In the genomic region with DNA sequence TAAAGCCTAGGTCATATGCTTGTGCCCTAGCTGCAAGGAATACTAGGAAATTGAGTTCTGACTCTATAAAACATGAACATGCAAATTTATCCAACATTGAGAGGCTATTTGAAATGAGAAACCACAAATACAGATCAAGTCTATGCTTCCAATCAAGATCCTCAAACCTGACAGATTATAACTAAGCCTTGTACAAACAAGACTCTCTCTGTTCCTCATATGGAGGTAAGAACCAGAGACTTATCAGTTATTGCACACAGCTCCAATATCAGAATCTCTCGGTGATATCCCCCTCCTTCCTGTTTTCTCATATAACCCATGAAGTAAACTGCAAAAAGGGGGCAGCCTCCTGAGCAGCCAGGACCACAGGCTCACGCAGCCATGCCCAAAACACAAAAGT, we compare ENCODE assay signal across 1 cellular context.
TF ChIP-seq lines count a peak whose summit lies in the region.

No MANE protein-coding gene starts in this region.

TF ChIP-seq in GM23338, 12 proteins besides CTCF, POLR2A, EP300 and RAD21 (continued from another document):
- TF ChIP-seq, protein P1, sequence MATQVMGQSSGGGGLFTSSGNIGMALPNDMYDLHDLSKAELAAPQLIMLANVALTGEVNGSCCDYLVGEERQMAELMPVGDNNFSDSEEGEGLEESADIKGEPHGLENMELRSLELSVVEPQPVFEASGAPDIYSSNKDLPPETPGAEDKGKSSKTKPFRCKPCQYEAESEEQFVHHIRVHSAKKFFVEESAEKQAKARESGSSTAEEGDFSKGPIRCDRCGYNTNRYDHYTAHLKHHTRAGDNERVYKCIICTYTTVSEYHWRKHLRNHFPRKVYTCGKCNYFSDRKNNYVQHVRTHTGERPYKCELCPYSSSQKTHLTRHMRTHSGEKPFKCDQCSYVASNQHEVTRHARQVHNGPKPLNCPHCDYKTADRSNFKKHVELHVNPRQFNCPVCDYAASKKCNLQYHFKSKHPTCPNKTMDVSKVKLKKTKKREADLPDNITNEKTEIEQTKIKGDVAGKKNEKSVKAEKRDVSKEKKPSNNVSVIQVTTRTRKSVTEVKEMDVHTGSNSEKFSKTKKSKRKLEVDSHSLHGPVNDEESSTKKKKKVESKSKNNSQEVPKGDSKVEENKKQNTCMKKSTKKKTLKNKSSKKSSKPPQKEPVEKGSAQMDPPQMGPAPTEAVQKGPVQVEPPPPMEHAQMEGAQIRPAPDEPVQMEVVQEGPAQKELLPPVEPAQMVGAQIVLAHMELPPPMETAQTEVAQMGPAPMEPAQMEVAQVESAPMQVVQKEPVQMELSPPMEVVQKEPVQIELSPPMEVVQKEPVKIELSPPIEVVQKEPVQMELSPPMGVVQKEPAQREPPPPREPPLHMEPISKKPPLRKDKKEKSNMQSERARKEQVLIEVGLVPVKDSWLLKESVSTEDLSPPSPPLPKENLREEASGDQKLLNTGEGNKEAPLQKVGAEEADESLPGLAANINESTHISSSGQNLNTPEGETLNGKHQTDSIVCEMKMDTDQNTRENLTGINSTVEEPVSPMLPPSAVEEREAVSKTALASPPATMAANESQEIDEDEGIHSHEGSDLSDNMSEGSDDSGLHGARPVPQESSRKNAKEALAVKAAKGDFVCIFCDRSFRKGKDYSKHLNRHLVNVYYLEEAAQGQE (IDR thresholded peaks at IDR 0.05; ENCODE audit: unreplicated experiment): no peak
- TF ChIP-seq CREB1 (CRISPR knock-in tag; IDR thresholded peaks at IDR 0.05; ENCODE audit: low read depth) (no peak), EZH2phosphoT487 (IDR thresholded peaks at IDR 0.05; ENCODE audit: unreplicated experiment) (no peak), POLR2AphosphoS5 (IDR thresholded peaks at IDR 0.05; ENCODE audit: low read depth) (no peak), STAT1 (IDR thresholded peaks at IDR 0.05; ENCODE audit: unreplicated experiment) (no peak), NANOG (IDR thresholded peaks at IDR 0.05; ENCODE audit: borderline replicate concordance) (no peak), ZNF114 (CRISPR knock-in tag; IDR thresholded peaks at IDR 0.05) (no peak), EZH2 (IDR thresholded peaks at IDR 0.05; ENCODE audit: low read depth, unreplicated experiment) (no peak), ZNF331 (CRISPR knock-in tag; IDR thresholded peaks at IDR 0.05; ENCODE audit: low read depth) (no peak)
- TF ChIP-seq, protein P2, sequence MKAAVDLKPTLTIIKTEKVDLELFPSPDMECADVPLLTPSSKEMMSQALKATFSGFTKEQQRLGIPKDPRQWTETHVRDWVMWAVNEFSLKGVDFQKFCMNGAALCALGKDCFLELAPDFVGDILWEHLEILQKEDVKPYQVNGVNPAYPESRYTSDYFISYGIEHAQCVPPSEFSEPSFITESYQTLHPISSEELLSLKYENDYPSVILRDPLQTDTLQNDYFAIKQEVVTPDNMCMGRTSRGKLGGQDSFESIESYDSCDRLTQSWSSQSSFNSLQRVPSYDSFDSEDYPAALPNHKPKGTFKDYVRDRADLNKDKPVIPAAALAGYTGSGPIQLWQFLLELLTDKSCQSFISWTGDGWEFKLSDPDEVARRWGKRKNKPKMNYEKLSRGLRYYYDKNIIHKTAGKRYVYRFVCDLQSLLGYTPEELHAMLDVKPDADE (IDR thresholded peaks at IDR 0.05): no peak
